ENCODE assay signal across 27 cellular contexts in genomic region chr5:44150075-44150723, GRCh38.
"Had no signal": no experiment of that assay in that cellular context is flagged by ENCODE, and none has a peak within 500 bp of the region (broad histone marks: within the 10 kb centered on the region; RNA-seq: fewer than 3 reads in every experiment).

No MANE protein-coding gene starts in this region.

- H3K4me3 ChIP-seq: stomach, suprapubic skin, testis, thoracic aorta, thyroid gland, tibial artery, tibial nerve, transverse colon, upper lobe of left lung, upper lobe of right lung, uterus, vagina had no signal

- H3K4me1 ChIP-seq: stomach, suprapubic skin, testis, thyroid gland, tibial artery, tibial nerve, transverse colon, upper lobe of left lung, upper lobe of right lung, uterus, vagina had no signal

- H3K27me3 ChIP-seq: stomach, suprapubic skin, testis, thyroid gland, tibial artery, tibial nerve, transverse colon, upper lobe of left lung, upper lobe of right lung, uterus, vagina had no signal

- ATAC-seq: stimulated activated effector memory CD8-positive, alpha-beta T cell treated with anti-CD3 and anti-CD28 coated beads, Interleukin-12 subunit alpha, Interleukin-12 subunit beta, amount 100 ng/mL, for 72 hours; stimulated activated memory B cell treated with anti-CD40 and anti-IgM and Interleukin-4, amounts not matched to agents 10 μg/mL and 1 μg/mL and 100 μg/mL, for 72 hours; stimulated activated naive B cell treated with anti-CD40 and anti-IgM and Interleukin-4, amounts not matched to agents 10 μg/mL and 1 μg/mL and 100 μg/mL, for 72 hours; stimulated activated naive CD8-positive, alpha-beta T cell treated with anti-CD3 and anti-CD28 coated beads, Interleukin-15, amount 100 ng/mL, for 72 hours; stimulated activated naive CD8-positive, alpha-beta T cell treated with anti-CD3 and anti-CD28 coated beads, Interleukin-15, Interleukin-2, amounts not matched to agents 100 U/mL and 50 U/mL, for 24 hours; upper lobe of right lung had no signal

- DNase-seq: stimulated activated CD4-positive, alpha-beta T cell treated with anti-CD3 and anti-CD28 coated beads, Interleukin-2, amount 100 ng/mL, for 48 hours; stimulated activated CD4-positive, alpha-beta T cell treated with anti-CD3 and anti-CD28 coated beads, Interleukin-4, amount 100 ng/mL, for 1 hour; stimulated activated CD4-positive, alpha-beta T cell treated with anti-CD3 and anti-CD28 coated beads, Interleukin-4, amount 100 ng/mL, for 24 hours; stimulated activated CD4-positive, alpha-beta T cell treated with anti-CD3 and anti-CD28 coated beads, Interleukin-4, amount 100 ng/mL, for 4 hours; stimulated activated CD8-positive, alpha-beta memory T cell treated with anti-CD3 and anti-CD28 coated beads, Interleukin-4, amount 100 ng/mL, for 48 hours; stimulated activated naive B cell treated with anti-CD40 and anti-IgM and Interleukin-4, amounts not matched to agents 10 μg/mL and 1 μg/mL and 100 μg/mL, for 72 hours; stimulated activated naive CD4-positive, alpha-beta T cell; stimulated activated naive CD4-positive, alpha-beta T cell treated with Interleukin-2 at 50 U/mL for 16 hours; stimulated activated naive CD8-positive, alpha-beta T cell treated with anti-CD3 and anti-CD28 coated beads, Interleukin-15, amount 100 ng/mL, for 72 hours; stimulated activated naive CD8-positive, alpha-beta T cell treated with anti-CD3 and anti-CD28 coated beads, Interleukin-15, Interleukin-2, amounts not matched to agents 100 U/mL and 50 U/mL, for 24 hours; stomach; substantia nigra; testis; thyroid gland; tibial artery; transverse colon; trophoblast cell; upper lobe of left lung; upper lobe of right lung; uterus had no signal

- H3K36me3 ChIP-seq: stomach, suprapubic skin, thoracic aorta, thyroid gland, tibial artery, tibial nerve, transverse colon, upper lobe of left lung, upper lobe of right lung, uterus, vagina had no signal

- H3K27ac ChIP-seq: stomach, suprapubic skin, testis, thoracic aorta, thyroid gland, tibial artery, tibial nerve, transverse colon, upper lobe of left lung, upper lobe of right lung, uterus, vagina had no signal

- H3K9me3 ChIP-seq: testis, thyroid gland, upper lobe of right lung, uterus, vagina had no signal

- FAIRE-seq: urothelium cell line had no signal
